9 cellular contexts compared by ENCODE assay signal in genomic region chr5:123035320-123035949, GRCh38. TPM values are rescaled to one million over a fixed set of nuclear protein-coding genes. Genes with fewer than 3 reads are reported as not detected.
A peak's percentile ranks its signal among the peaks of the same experiment; 100 is the strongest.
DNase-seq lines count a peak whose midpoint lies in the region; ATAC-seq and TF ChIP-seq lines count a peak whose summit lies in the region.
"Had no signal": no experiment of that assay in that cellular context is flagged by ENCODE, and none has a peak within 500 bp of the region (broad histone marks: within the 10 kb centered on the region; RNA-seq: fewer than 3 reads in every experiment).

No MANE protein-coding gene starts in this region.

- no peak for TF ChIP-seq POLR2A in erythroblast (IDR thresholded peaks at IDR 0.05; ENCODE audit: low read length)

- H3K36me3 Mint-ChIP-seq in T-cell, result no peaks in the 10 kb centered on the region

- no peaks in the 10 kb centered on the region for H3K27me3 ChIP-seq in muscle layer of colon (ENCODE audit: control insufficient read depth in 1 of 2, insufficient read depth in 2 of 2, low read length in 2 of 2)

- no peaks in the 10 kb centered on the region for H3K9me3 Mint-ChIP-seq in T-cell
- H3K9me3 Mint-ChIP-seq: activated naive CD4-positive, alpha-beta T cell treated with anti-CD3 and anti-CD28 coated beads, Interleukin-2, amount 50 U/mL, for 72 hours had no signal

- H3K4me3 ChIP-seq in muscle layer of colon (ENCODE audit: low read depth in 1 of 2, low read length in 2 of 2), result peak overlapping the region; percentile 86 to 96

- CTCF ChIA-PET in T-cell (lab: Charles Lee), result no interaction called here

- peaks cover 64 to 65% of the 10 kb centered on the region in 2 donors for H3K27me3 Mint-ChIP-seq in T-cell

- H3K27ac Mint-ChIP-seq in T-cell, result no peak overlapping the region
- H3K27ac Mint-ChIP-seq: activated naive CD4-positive, alpha-beta T cell treated with anti-CD3 and anti-CD28 coated beads, Interleukin-2, amount 50 U/mL, for 72 hours had no signal

- POLR2A ChIA-PET in T-cell (lab: Charles Lee), result no interaction called here

- ATAC-seq in HG02981 (IDR thresholded peaks at IDR 0.05; ENCODE audit: unreplicated experiment) (peak; percentile 23), T-cell (replicated peaks in 1 of 4) (peak in 1 of 4 experiments; percentile 9), HG02884 (IDR thresholded peaks at IDR 0.05; ENCODE audit: unreplicated experiment) (no peak)

- peak overlapping the region; percentile 94 for H3K27ac ChIP-seq in muscle layer of colon (ENCODE audit: low read depth, low read length)

- DNase-seq in DMS79 treated with DMSO at 0.1 percent for 48 hours (lab: John Stamatoyannopoulos, UW) (peak; percentile 1), DMS79 (lab: John Stamatoyannopoulos, UW) (no peak), T-cell (no peak), erythroblast (lab: John Stamatoyannopoulos, UW) (peak; percentile 38 to 43)
- no peak for DNase-seq in stimulated activated naive CD4-positive, alpha-beta T cell (lab: John Stamatoyannopoulos, UW)

- peak overlapping the region; percentile 1 for H3K9ac ChIP-seq in muscle layer of colon (ENCODE audit: low read length)

- H3K4me1 ChIP-seq in muscle layer of colon (ENCODE audit: insufficient read depth, low read length), result peaks cover 12% of the 10 kb centered on the region

- H3K4me1 Mint-ChIP-seq in T-cell, result peaks cover 11 to 14% (median 12%) of the 10 kb centered on the region in 3 donors

- peak overlapping the region; percentile 59 to 66 (median 65) for H3K4me3 Mint-ChIP-seq in T-cell

- H3K36me3 ChIP-seq in muscle layer of colon (ENCODE audit: insufficient read depth, low read length), result no peaks in the 10 kb centered on the region

- H3K9me3 ChIP-seq in muscle layer of colon (ENCODE audit: low read length), result no peaks in the 10 kb centered on the region

RNA-seq across cellular contexts. Expression of gene PPIC, which starts 1.1 kb away (rescaled TPM):
- total RNA-seq in T-cell, result under 1 TPM in 1 of 5 donors, not detected in 4; 0.26 TPM
- total RNA-seq: activated naive CD4-positive, alpha-beta T cell treated with anti-CD3 and anti-CD28 coated beads, Interleukin-2, amount 50 U/mL, for 72 hours had no signal

RNA-seq across cellular contexts. Expression of gene PRDM6, which starts 53.6 kb away (rescaled TPM):
- total RNA-seq in T-cell, result under 1 TPM in 1 of 5 donors, not detected in 4; 0.03 TPM
- total RNA-seq: activated naive CD4-positive, alpha-beta T cell treated with anti-CD3 and anti-CD28 coated beads, Interleukin-2, amount 50 U/mL, for 72 hours had no signal

Comparison
In these comparisons a context has a peak if more than half of its experiments do, and no peak if none do; other contexts are left out.
1. DNase-seq: peak in DMS79 treated with DMSO at 0.1 percent for 48 hours (single experiment) and erythroblast (2 of 2); none in DMS79 (single experiment), T-cell (0 of 34) and stimulated activated naive CD4-positive, alpha-beta T cell (0 of 6).